Comparison of ENCODE assay signal across 10 cellular contexts in the genomic region with DNA sequence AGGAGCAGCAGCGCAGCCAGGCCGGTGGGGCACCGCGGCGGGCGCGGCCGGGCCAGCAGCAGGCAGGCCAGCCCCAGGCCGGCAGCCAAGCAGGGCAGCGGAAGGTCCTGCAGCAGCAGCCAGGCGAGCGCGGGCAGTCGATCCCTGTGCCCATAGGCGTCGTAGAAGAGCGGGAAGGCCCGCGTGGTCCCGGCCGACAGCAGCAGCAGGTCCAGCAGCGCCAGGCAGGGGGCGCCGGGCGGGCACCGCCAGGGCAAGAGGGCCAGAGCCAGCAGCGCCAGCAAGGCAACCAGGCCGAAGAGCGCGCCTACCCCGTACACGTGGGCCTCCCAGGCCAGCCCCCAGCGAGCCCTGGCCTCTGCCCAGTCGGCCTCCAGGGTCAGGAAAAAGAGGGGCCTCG. TPM values are rescaled to one million over a fixed set of nuclear protein-coding genes. Genes with fewer than 3 reads are reported as not detected.
DNase-seq lines count a peak whose midpoint lies in the region; ATAC-seq, FAIRE-seq and TF ChIP-seq lines count a peak whose summit lies in the region.
"Had no signal": no experiment of that assay in that cellular context is flagged by ENCODE, and none has a peak within 500 bp of the region (broad histone marks: within the 10 kb centered on the region; RNA-seq: fewer than 3 reads in every experiment).

No MANE protein-coding gene starts in this region.

- H3K36me3 ChIP-seq in astrocyte (ENCODE audit: insufficient read depth, low read length), result no peaks in the 10 kb centered on the region

- H3K27me3 ChIP-seq in astrocyte (ENCODE audit: insufficient read depth, low read length), result peaks cover 67% of the 10 kb centered on the region

- no peaks in the 10 kb centered on the region for H3K4me1 ChIP-seq in astrocyte (ENCODE audit: insufficient read depth, low read length)

- no peaks in the 10 kb centered on the region for H4K20me1 ChIP-seq in astrocyte (ENCODE audit: insufficient read depth, low read length)

- H3K4me1 Mint-ChIP-seq in astrocyte (ENCODE audit: low read depth, unreplicated experiment), result no peaks in the 10 kb centered on the region

- H3K4me2 ChIP-seq in astrocyte (ENCODE audit: low read length), result no peak overlapping the region

- no peaks in the 10 kb centered on the region for H3K9me3 ChIP-seq in astrocyte (ENCODE audit: insufficient read depth, low read depth, low read length)

- FAIRE-seq in astrocyte (lab: Jason Lieb, UNC), result no peak

- no peak overlapping the region for H3K4me3 ChIP-seq in astrocyte (ENCODE audit: insufficient read depth, low read depth, low read length)
- H3K4me3 ChIP-seq: SK-N-MC had no signal

- DNase-seq in activated CD4-positive, alpha-beta T cell treated with anti-CD3 and anti-CD28 coated beads for 4 hours, result peak; percentile 22
- DNase-seq in activated CD4-positive, alpha-beta T cell treated with anti-CD3 and anti-CD28 coated beads for 1 hour, result no peak
- DNase-seq in astrocyte (ENCODE audit: low read depth), result no peak
- peak; percentile 88 for DNase-seq in iPS-NIHi7 (ENCODE audit: extremely low spot score)
- DNase-seq in stimulated activated CD4-positive, alpha-beta T cell treated with anti-CD3 and anti-CD28 coated beads, Interleukin-2, amount 100 ng/mL, for 24 hours, result peak; percentile 34 to 49

- H3K27ac Mint-ChIP-seq in astrocyte (ENCODE audit: unreplicated experiment), result no peak overlapping the region
- H3K27ac Mint-ChIP-seq: nephron had no signal

- H3K9me3 Mint-ChIP-seq in astrocyte (ENCODE audit: unreplicated experiment), result no peaks in the 10 kb centered on the region
- H3K9me3 Mint-ChIP-seq: nephron had no signal

- peaks cover 66% of the 10 kb centered on the region for H3K27me3 Mint-ChIP-seq in astrocyte (ENCODE audit: low read depth, unreplicated experiment)

- H3K27ac ChIP-seq in astrocyte (ENCODE audit: low read depth, low read length), result no peak overlapping the region

- H3K36me3 Mint-ChIP-seq in astrocyte (ENCODE audit: low read depth, unreplicated experiment), result peaks cover 2% of the 10 kb centered on the region

- no peaks in the 10 kb centered on the region for H3K79me2 ChIP-seq in astrocyte (ENCODE audit: insufficient read depth, low read length)

- H3K9ac ChIP-seq in astrocyte (ENCODE audit: low read length), result no peak overlapping the region

- TF ChIP-seq CTCF in astrocyte (IDR thresholded peaks at IDR 0.05; ENCODE audit: insufficient read depth, low read depth, low read length), result no peak

- H2AFZ ChIP-seq in astrocyte (ENCODE audit: low read depth, low read length), result peak overlapping the region; percentile 34

- ATAC-seq in HG02973 (IDR thresholded peaks at IDR 0.05; ENCODE audit: unreplicated experiment), result no peak
- no peak for ATAC-seq in HG03159 (IDR thresholded peaks at IDR 0.05; ENCODE audit: unreplicated experiment)
- ATAC-seq in HG02798 (IDR thresholded peaks at IDR 0.05; ENCODE audit: poor library complexity, unreplicated experiment), result no peak

- H3K4me3 Mint-ChIP-seq in astrocyte (ENCODE audit: unreplicated experiment), result no peak overlapping the region
- H3K4me3 Mint-ChIP-seq: nephron had no signal

RNA-seq across cellular contexts. Expression of a gene that starts 8.4 kb away (rescaled TPM):
- 37.3 and 40.2 TPM in 2 replicates for total RNA-seq in astrocyte

RNA-seq across cellular contexts. Expression of a gene that starts 9.4 kb away (rescaled TPM):
- 0.62 and 0.93 TPM in 2 replicates for total RNA-seq in astrocyte

RNA-seq across cellular contexts. Expression of a gene that starts 57.6 kb away (rescaled TPM):
- total RNA-seq in astrocyte, result 43.9 and 44.7 TPM in 2 replicates

Comparison
In these comparisons a context has a peak if more than half of its experiments do, and no peak if none do; other contexts are left out.
1. DNase-seq: peak in activated CD4-positive, alpha-beta T cell treated with anti-CD3 and anti-CD28 coated beads for 4 hours (2 of 2), iPS-NIHi7 (single experiment) and stimulated activated CD4-positive, alpha-beta T cell treated with anti-CD3 and anti-CD28 coated beads, Interleukin-2, amount 100 ng/mL, for 24 hours (2 of 2); none in activated CD4-positive, alpha-beta T cell treated with anti-CD3 and anti-CD28 coated beads for 1 hour (single experiment) and astrocyte (single experiment).